Comparison of ENCODE assay signal across 9 cellular contexts in the genomic region with DNA sequence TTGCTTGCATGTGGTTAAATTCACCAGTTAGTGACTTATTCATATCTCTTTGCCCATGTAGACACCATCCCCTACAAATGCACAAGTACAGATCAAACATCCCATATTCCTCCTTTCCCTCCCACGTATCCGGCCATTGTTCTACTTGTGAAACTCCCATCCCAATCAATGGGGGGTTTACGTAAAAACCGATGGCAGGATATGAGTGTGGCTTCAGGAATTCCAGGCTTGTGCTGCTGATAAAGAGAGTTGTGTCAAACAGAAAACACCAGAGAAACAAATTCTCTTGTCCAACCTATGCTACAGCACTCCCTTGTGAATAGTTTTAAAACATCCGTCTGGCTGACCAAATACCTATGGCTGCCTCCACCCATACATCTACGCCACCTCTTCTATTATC. TPM values are rescaled to one million over a fixed set of nuclear protein-coding genes. Genes with fewer than 3 reads are reported as not detected.
A peak's percentile ranks its signal among the peaks of the same experiment; 100 is the strongest.
DNase-seq lines count a peak whose midpoint lies in the region; ATAC-seq and TF ChIP-seq lines count a peak whose summit lies in the region.
"Had no signal": no experiment of that assay in that cellular context is flagged by ENCODE, and none has a peak within 500 bp of the region (broad histone marks: within the 10 kb centered on the region; RNA-seq: fewer than 3 reads in every experiment).

No MANE protein-coding gene starts in this region.

- in situ Hi-C loops in SK-MEL-5 (cut with HindIII; ENCODE audit: low pct_unique_long_range_greater_than_20kb, low sequenced_read_pairs): no loop called here

- peak overlapping the region; percentile 44 for H3K27ac ChIP-seq in psoas muscle
- no peak overlapping the region for H3K27ac ChIP-seq in MM.1S (ENCODE audit: low read length)

- H3K9me3 ChIP-seq in psoas muscle (no peaks in the 10 kb centered on the region), MM.1S (replicated peaks; ENCODE audit: insufficient read depth, low read length) (no peaks in the 10 kb centered on the region)

- H3K27me3 ChIP-seq in psoas muscle (ENCODE audit: insufficient read depth in 3 of 3, low read length in 2 of 3): peaks cover 0 to 2% (median 0%) of the 10 kb centered on the region in 3 donors
- no peaks in the 10 kb centered on the region for H3K27me3 ChIP-seq in MM.1S (replicated peaks; ENCODE audit: insufficient read depth, low read length)

- peaks cover 100% of the 10 kb centered on the region for H3K79me2 ChIP-seq in MM.1S (ENCODE audit: low read length)

- DNase-seq in EH (ENCODE audit: low read depth) (peak; percentile 92), SK-MEL-5 (ENCODE audit: low read depth, low spot score) (peak; percentile 58), foreskin fibroblast (peak; percentile 67 to 85), psoas muscle (no peak), NCI-H774 (lab: John Stamatoyannopoulos, UW) (no peak), MM.1S (no peak), C1 segment of cervical spinal cord (lab: John Stamatoyannopoulos, UW) (no peak)
- DNase-seq: NCI-H1048 had no signal

- TF ChIP-seq CTCF in foreskin fibroblast (IDR thresholded peaks at IDR 0.05; ENCODE audit: low read depth, low read length): no peak
- no peak for TF ChIP-seq CTCF in psoas muscle (IDR thresholded peaks at IDR 0.05)
- TF ChIP-seq CTCF in MM.1S (IDR thresholded peaks at IDR 0.05; ENCODE audit: low read length): no peak

- peaks cover 9% of the 10 kb centered on the region; the same call in 1 of the 2 replicates for H4K20me1 ChIP-seq in MM.1S (ENCODE audit: insufficient read depth, low read length)

- no peak overlapping the region for H2AFZ ChIP-seq in MM.1S (ENCODE audit: low read length)

- H3K4me1 ChIP-seq in psoas muscle (peaks cover 10% of the 10 kb centered on the region), MM.1S (ENCODE audit: low read length) (peaks cover 26% of the 10 kb centered on the region)

- no peaks in the 10 kb centered on the region for H3K9me2 ChIP-seq in MM.1S (replicated peaks; ENCODE audit: insufficient read depth, low read length)

- H3K9ac ChIP-seq in MM.1S (ENCODE audit: low read length): no peak overlapping the region

- ATAC-seq in psoas muscle (peak in 3 of 4 donors; percentile 27 to 36 (median 30)), HG03469 (IDR thresholded peaks at IDR 0.05; ENCODE audit: unreplicated experiment) (no peak)

- intact Hi-C loops in psoas muscle (cut with DNase I): no loop called here

- H3K36me3 ChIP-seq in psoas muscle (ENCODE audit: insufficient read depth in 1 of 2, low read depth in 1 of 2) (no peaks in the 10 kb centered on the region), MM.1S (replicated peaks; ENCODE audit: insufficient read depth, low read length) (no peaks in the 10 kb centered on the region)

- 58 to 78% (median 76%) methylated on average over 6 of the region's 6 CpGs for WGBS in psoas muscle, 3 donors

- peaks cover 10% of the 10 kb centered on the region; the same call in 1 of the 2 replicates for H3F3A ChIP-seq in MM.1S (ENCODE audit: insufficient read depth, low read length)

- no peak overlapping the region for H3K4me3 ChIP-seq in foreskin fibroblast (ENCODE audit: low read depth in 1 of 2, low read length in 2 of 2)
- H3K4me3 ChIP-seq in psoas muscle: no peak overlapping the region
- H3K4me3 ChIP-seq in MM.1S (ENCODE audit: low read length): no peak overlapping the region

- H3K4me2 ChIP-seq in MM.1S (ENCODE audit: low read depth, low read length): no peak overlapping the region

RNA-seq across cellular contexts. Expression of a gene that starts 15.5 kb away (rescaled TPM):
- total RNA-seq in SK-MEL-5 (2014; rRNA removed; shearing (Covaris generic)): 0.11 TPM in 1 of 2 replicates, not detected in the other
- not detected in 2 replicates for polyA plus RNA-seq in SK-MEL-5 (2015; cell fraction: cytosol; rRNA removed)
- not detected in 2 replicates for polyA plus RNA-seq in SK-MEL-5 (2015; cell fraction: nucleus; rRNA removed)
- 10 to 100 TPM in 3 of 4 donors, 1 to 10 TPM in 1; 8.8 to 13.1 (median 12.7) TPM for total RNA-seq in psoas muscle
- polyA plus RNA-seq in psoas muscle: 1 to 10 TPM; 3.3 to 5.5 (median 5.2) TPM

Comparison
In these comparisons a context has a peak if more than half of its experiments do, and no peak if none do; other contexts are left out.
1. DNase-seq: peak in EH (single experiment), SK-MEL-5 (single experiment) and foreskin fibroblast (2 of 2); none in psoas muscle (0 of 2), NCI-H774 (single experiment), MM.1S (single experiment) and C1 segment of cervical spinal cord (0 of 14).